Comparison of ENCODE assay signal across 1 cellular context in the genomic region with DNA sequence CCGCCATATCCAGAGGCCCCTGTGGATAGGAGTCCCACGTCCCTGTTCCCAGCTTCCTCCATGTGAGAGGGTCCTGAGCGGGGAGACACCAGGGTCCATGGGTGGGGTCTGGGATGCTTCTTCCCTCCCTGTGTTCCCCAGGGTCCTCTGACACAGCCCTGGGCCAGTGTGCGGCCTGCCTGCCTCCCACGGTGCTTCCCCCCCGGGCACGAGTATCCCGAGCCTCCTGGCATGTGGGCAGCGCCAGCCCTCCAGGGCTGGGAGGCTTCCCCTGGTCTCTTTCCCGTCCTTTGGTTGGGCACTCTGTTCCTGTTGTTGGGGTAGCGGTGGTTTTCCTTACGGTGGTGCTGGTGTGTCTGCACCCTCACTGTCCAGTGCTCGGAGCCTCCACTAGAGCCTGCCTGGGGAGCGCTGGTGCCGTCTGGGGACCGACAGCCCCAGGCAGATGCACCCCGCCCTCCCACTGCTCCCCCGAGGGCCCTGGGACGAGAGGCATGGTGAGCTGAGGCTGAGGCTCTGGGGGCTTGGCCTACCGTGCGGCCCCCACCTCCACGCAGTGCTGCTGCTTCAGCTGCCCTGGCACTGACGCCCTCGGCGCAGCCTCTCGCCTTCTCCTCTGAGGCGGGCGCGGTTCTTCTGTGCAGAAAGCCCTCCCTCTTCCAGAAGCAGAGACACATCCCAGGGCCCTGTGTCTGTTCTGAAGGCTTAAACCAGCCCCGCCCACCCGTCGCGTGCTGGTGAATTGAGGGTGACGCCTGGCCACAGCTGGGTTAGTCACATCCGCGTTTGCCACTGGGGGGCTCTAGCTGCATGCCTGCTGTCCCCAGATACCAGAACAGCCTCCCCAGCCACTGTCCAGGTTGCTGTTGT.
A peak's percentile ranks its signal among the peaks of the same experiment; 100 is the strongest.
TF ChIP-seq lines count a peak whose summit lies in the region.

No MANE protein-coding gene starts in this region.

TF ChIP-seq in IMR-90, 13 proteins besides CTCF, POLR2A, EP300 and RAD21:
- TF ChIP-seq BHLHE40 (IDR thresholded peaks at IDR 0.05; ENCODE audit: low read depth, low read length) (peak; percentile 88), MAZ (IDR thresholded peaks at IDR 0.05; ENCODE audit: borderline replicate concordance, low read depth, low read length) (no peak), SMC3 (IDR thresholded peaks at IDR 0.05; ENCODE audit: low read depth, low read length) (peak; percentile 25; the same call in 1 of the 2 replicates), RFX5 (IDR thresholded peaks at IDR 0.05; ENCODE audit: low read depth, low read length) (no peak), MXI1 (IDR thresholded peaks at IDR 0.05; ENCODE audit: borderline replicate concordance, low read depth, low read length) (0 out of 2 replicates have a peak, but pooled peaks have one; percentile 36)
- TF ChIP-seq, protein P1, sequence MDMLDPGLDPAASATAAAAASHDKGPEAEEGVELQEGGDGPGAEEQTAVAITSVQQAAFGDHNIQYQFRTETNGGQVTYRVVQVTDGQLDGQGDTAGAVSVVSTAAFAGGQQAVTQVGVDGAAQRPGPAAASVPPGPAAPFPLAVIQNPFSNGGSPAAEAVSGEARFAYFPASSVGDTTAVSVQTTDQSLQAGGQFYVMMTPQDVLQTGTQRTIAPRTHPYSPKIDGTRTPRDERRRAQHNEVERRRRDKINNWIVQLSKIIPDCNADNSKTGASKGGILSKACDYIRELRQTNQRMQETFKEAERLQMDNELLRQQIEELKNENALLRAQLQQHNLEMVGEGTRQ (IDR thresholded peaks at IDR 0.05; ENCODE audit: low read depth, low read length): no peak
